In the genomic region with DNA sequence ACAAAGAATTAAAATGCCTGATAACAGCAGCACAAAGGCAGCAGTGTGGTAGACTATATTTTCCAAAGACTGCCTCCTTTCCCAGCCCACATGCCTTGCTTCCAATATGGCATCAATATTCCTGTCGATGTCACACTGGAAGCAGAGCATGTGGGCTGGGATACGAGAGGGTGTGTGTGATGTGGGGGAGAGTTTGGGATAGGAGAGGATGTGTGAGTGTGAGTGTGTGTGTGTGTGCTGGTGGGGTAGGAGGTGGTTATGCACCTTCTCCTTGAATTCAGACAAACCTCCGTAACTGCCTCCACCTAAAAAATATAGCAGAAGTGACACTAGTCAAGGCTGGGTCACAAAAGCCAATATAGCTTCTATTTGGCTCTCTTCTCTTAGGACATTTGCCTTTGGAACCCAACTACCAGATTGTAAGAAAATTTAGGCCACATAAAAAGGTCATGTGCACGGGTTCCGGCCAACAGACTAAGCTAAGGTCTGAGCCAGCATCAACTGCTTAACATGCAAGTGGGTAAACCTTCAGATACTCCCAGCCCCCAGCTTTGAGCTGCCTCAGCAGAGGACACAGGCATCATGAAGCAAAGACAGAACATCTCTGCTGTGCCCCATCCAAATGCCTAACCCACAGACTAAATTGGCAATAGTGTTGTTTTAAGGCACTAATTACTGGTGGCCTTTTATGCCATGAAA, we compare ENCODE assay signal across 1 cellular context.
TF ChIP-seq lines count a peak whose summit lies in the region.

No MANE protein-coding gene starts in this region.

TF ChIP-seq in IMR-90, 13 proteins besides CTCF, POLR2A, EP300 and RAD21 (continued from another document):
- TF ChIP-seq, protein P1, sequence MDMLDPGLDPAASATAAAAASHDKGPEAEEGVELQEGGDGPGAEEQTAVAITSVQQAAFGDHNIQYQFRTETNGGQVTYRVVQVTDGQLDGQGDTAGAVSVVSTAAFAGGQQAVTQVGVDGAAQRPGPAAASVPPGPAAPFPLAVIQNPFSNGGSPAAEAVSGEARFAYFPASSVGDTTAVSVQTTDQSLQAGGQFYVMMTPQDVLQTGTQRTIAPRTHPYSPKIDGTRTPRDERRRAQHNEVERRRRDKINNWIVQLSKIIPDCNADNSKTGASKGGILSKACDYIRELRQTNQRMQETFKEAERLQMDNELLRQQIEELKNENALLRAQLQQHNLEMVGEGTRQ (IDR thresholded peaks at IDR 0.05; ENCODE audit: low read depth, low read length) = no peak
- TF ChIP-seq, protein P2, sequence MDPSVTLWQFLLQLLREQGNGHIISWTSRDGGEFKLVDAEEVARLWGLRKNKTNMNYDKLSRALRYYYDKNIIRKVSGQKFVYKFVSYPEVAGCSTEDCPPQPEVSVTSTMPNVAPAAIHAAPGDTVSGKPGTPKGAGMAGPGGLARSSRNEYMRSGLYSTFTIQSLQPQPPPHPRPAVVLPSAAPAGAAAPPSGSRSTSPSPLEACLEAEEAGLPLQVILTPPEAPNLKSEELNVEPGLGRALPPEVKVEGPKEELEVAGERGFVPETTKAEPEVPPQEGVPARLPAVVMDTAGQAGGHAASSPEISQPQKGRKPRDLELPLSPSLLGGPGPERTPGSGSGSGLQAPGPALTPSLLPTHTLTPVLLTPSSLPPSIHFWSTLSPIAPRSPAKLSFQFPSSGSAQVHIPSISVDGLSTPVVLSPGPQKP (IDR thresholded peaks at IDR 0.05; ENCODE audit: borderline replicate concordance, low read depth, low read length) = no peak
- TF ChIP-seq MAFK (IDR thresholded peaks at IDR 0.05; ENCODE audit: low read depth, low read length) = no peak
- TF ChIP-seq CHD1 (IDR thresholded peaks at IDR 0.05; ENCODE audit: low read depth, low read length) = no peak
- TF ChIP-seq MXI1 (IDR thresholded peaks at IDR 0.05; ENCODE audit: borderline replicate concordance, low read depth, low read length) = no peak
- TF ChIP-seq MAZ (IDR thresholded peaks at IDR 0.05; ENCODE audit: borderline replicate concordance, low read depth, low read length) = no peak
- TF ChIP-seq NFE2L2 (IDR thresholded peaks at IDR 0.05; ENCODE audit: low read depth, low read length) = no peak
TF ChIP-seq in IMR-90: peak in this region for 0.
